In genomic region chr17:46178550-46179198, GRCh38 we compare ENCODE assay signal across 10 cellular contexts. TPM values are rescaled to one million over a fixed set of nuclear protein-coding genes. Genes with fewer than 3 reads are reported as not detected.
DNase-seq lines count a peak whose midpoint lies in the region; ATAC-seq and TF ChIP-seq lines count a peak whose summit lies in the region.
"Had no signal": no experiment of that assay in that cellular context is flagged by ENCODE, and none has a peak within 500 bp of the region (broad histone marks: within the 10 kb centered on the region; RNA-seq: fewer than 3 reads in every experiment).

No MANE protein-coding gene starts in this region.

- peak; percentile 73 to 78 for ATAC-seq in activated T-cell treated with anti-CD3 and anti-CD28 coated beads, Interleukin-2, amount 50 U/mL, for 72 hours (replicated peaks in 1 of 2)
- ATAC-seq in RWPE2 (ENCODE audit: low read depth) (peak; percentile 80), GM18502 (IDR thresholded peaks at IDR 0.05; ENCODE audit: poor library complexity, unreplicated experiment) (no peak)
- peak; percentile 86 for ATAC-seq in stimulated activated naive CD8-positive, alpha-beta T cell treated with anti-CD3 and anti-CD28 coated beads, Interleukin-15, amount 100 ng/mL, for 72 hours

- no peak overlapping the region for H3K4me2 ChIP-seq in fibroblast of lung (ENCODE audit: extremely low read depth, insufficient read depth, low read length)

- H3K27me3 ChIP-seq in RWPE2 (ENCODE audit: insufficient read depth, poor library complexity, severe bottlenecking) (no peaks in the 10 kb centered on the region), fibroblast of lung (ENCODE audit: control insufficient read depth, insufficient read depth, low read length) (no peaks in the 10 kb centered on the region)
- H3K27me3 ChIP-seq: ascending aorta had no signal

- H3K9me3 ChIP-seq in RWPE2 (ENCODE audit: severe bottlenecking) (no peaks in the 10 kb centered on the region), fibroblast of lung (ENCODE audit: control insufficient read depth, insufficient read depth, low read depth, low read length) (no peaks in the 10 kb centered on the region)
- H3K9me3 ChIP-seq: ascending aorta had no signal

- H3K27ac ChIP-seq in RWPE2 (ENCODE audit: poor library complexity, severe bottlenecking) (no peak overlapping the region), fibroblast of lung (ENCODE audit: insufficient read depth, low read length) (no peak overlapping the region)
- H3K27ac ChIP-seq: ascending aorta had no signal

- peaks cover 94% of the 10 kb centered on the region for H3K4me1 Mint-ChIP-seq in activated T-cell treated with anti-CD3 and anti-CD28 coated beads, Interleukin-2, amount 50 U/mL, for 72 hours (ENCODE audit: low read depth)
- peaks cover 94% of the 10 kb centered on the region for H3K4me1 Mint-ChIP-seq in stimulated activated naive CD8-positive, alpha-beta T cell treated with anti-CD3 and anti-CD28 coated beads, Interleukin-15, amount 100 ng/mL, for 72 hours

- peaks cover 4% of the 10 kb centered on the region in 2 donors for H3K36me3 Mint-ChIP-seq in activated T-cell treated with anti-CD3 and anti-CD28 coated beads, Interleukin-2, amount 50 U/mL, for 72 hours (ENCODE audit: insufficient read depth in 2 of 2)

- H3K4me3 Mint-ChIP-seq in activated T-cell treated with anti-CD3 and anti-CD28 coated beads, Interleukin-2, amount 50 U/mL, for 72 hours: peak overlapping the region; percentile 76 to 89
- peak overlapping the region; percentile 73 to 84 for H3K4me3 Mint-ChIP-seq in stimulated activated naive CD8-positive, alpha-beta T cell treated with anti-CD3 and anti-CD28 coated beads, Interleukin-15, amount 100 ng/mL, for 72 hours

- H4K20me1 ChIP-seq in fibroblast of lung (ENCODE audit: control insufficient read depth, extremely low read depth, insufficient read depth, low read length): peaks cover 18% of the 10 kb centered on the region

- TF ChIP-seq CTCF in RWPE2 (IDR thresholded peaks at IDR 0.05; ENCODE audit: poor library complexity, severe bottlenecking) (no peak), fibroblast of lung (conservative IDR thresholded peaks at IDR 0.05 in 1 of 2, IDR thresholded peaks at IDR 0.05 in 1 of 2; ENCODE audit: low read depth in 1 of 2, low read length in 2 of 2) (no peak)

- H3K79me2 ChIP-seq in fibroblast of lung (ENCODE audit: control insufficient read depth, insufficient read depth, low read length): peaks cover 99% of the 10 kb centered on the region

- no peak for DNase-seq in activated T-cell treated with anti-CD3 and anti-CD28 coated beads, Interleukin-2, amount 50 U/mL, for 72 hours
- no peak for DNase-seq in activated T-cell treated with anti-CD3 and anti-CD28 coated beads, Interleukin-2, amount 50 U/mL, for 48 hours
- DNase-seq in RWPE2 (ENCODE audit: low spot score): no peak
- peak; percentile 53 to 61 for DNase-seq in fibroblast of lung (ENCODE audit: low read depth in 2 of 2)
- DNase-seq in stimulated activated naive CD8-positive, alpha-beta T cell treated with anti-CD3 and anti-CD28 coated beads, Interleukin-15, amount 100 ng/mL, for 72 hours: no peak
- DNase-seq in NK-92 (lab: John Stamatoyannopoulos, UW; ENCODE audit: unreplicated experiment): no peak
- DNase-seq in NCI-H2029 treated with DMSO at 0.1 percent for 48 hours (lab: John Stamatoyannopoulos, UW): no peak
- DNase-seq: C1 segment of cervical spinal cord had no signal

- no peaks in the 10 kb centered on the region for H3K27me3 Mint-ChIP-seq in activated T-cell treated with anti-CD3 and anti-CD28 coated beads, Interleukin-2, amount 50 U/mL, for 72 hours (ENCODE audit: low read depth)
- no peaks in the 10 kb centered on the region for H3K27me3 Mint-ChIP-seq in stimulated activated naive CD8-positive, alpha-beta T cell treated with anti-CD3 and anti-CD28 coated beads, Interleukin-15, amount 100 ng/mL, for 72 hours

- H2AFZ ChIP-seq in fibroblast of lung (ENCODE audit: low read length): no peak overlapping the region

- peak overlapping the region; percentile 30 for H3K27ac Mint-ChIP-seq in activated T-cell treated with anti-CD3 and anti-CD28 coated beads, Interleukin-2, amount 50 U/mL, for 72 hours
- H3K27ac Mint-ChIP-seq in stimulated activated naive CD8-positive, alpha-beta T cell treated with anti-CD3 and anti-CD28 coated beads, Interleukin-15, amount 100 ng/mL, for 72 hours: peak overlapping the region; percentile 89 to 91

- H3K4me3 ChIP-seq in RWPE2 (ENCODE audit: severe bottlenecking) (no peak overlapping the region), fibroblast of lung (replicated peaks in 1 of 4; ENCODE audit: control extremely low read depth in 1 of 4, insufficient read depth in 1 of 4, low read depth in 3 of 4, low read length in 4 of 4) (no peak overlapping the region)
- H3K4me3 ChIP-seq: ascending aorta had no signal

- H3K9ac ChIP-seq in fibroblast of lung (ENCODE audit: insufficient read depth, low read length): no peak overlapping the region

- H3K36me3 ChIP-seq in RWPE2 (ENCODE audit: low read depth) (peaks cover 13% of the 10 kb centered on the region), fibroblast of lung (ENCODE audit: control insufficient read depth, insufficient read depth, low read length) (no peaks in the 10 kb centered on the region)
- H3K36me3 ChIP-seq: ascending aorta had no signal

- no peaks in the 10 kb centered on the region for H3K9me3 Mint-ChIP-seq in activated T-cell treated with anti-CD3 and anti-CD28 coated beads, Interleukin-2, amount 50 U/mL, for 72 hours
- H3K9me3 Mint-ChIP-seq in stimulated activated naive CD8-positive, alpha-beta T cell treated with anti-CD3 and anti-CD28 coated beads, Interleukin-15, amount 100 ng/mL, for 72 hours: no peaks in the 10 kb centered on the region

- H3K4me1 ChIP-seq in RWPE2 (ENCODE audit: insufficient read depth, poor library complexity, severe bottlenecking) (peaks cover 26% of the 10 kb centered on the region), fibroblast of lung (ENCODE audit: control insufficient read depth, extremely low read depth, insufficient read depth, low read length) (peaks cover 3% of the 10 kb centered on the region)

RNA-seq across cellular contexts. Expression of gene KANSL1, which starts 14.6 kb away (rescaled TPM):
- total RNA-seq in activated T-cell treated with anti-CD3 and anti-CD28 coated beads, Interleukin-2, amount 50 U/mL, for 72 hours: 100 to 1,000 TPM in 1 of 2 donors, 10 to 100 TPM in 1; 73.5 to 130 TPM
- 55.5 and 78.6 TPM in 2 replicates for total RNA-seq in fibroblast of lung
- polyA plus RNA-seq in fibroblast of lung: 8.4 and 11.1 TPM in 2 replicates
- 10.7 and 12.4 TPM in 2 replicates for polyA plus RNA-seq in fibroblast of lung (2012)
- polyA minus RNA-seq in fibroblast of lung (ENCODE audit: low replicate concordance): 59.3 and 92.5 TPM in 2 replicates

Comparison
In these comparisons a context has a peak if more than half of its experiments do, and no peak if none do; other contexts are left out.
1. DNase-seq: peak in fibroblast of lung (2 of 2); none in activated T-cell treated with anti-CD3 and anti-CD28 coated beads, Interleukin-2, amount 50 U/mL, for 72 hours (0 of 2), activated T-cell treated with anti-CD3 and anti-CD28 coated beads, Interleukin-2, amount 50 U/mL, for 48 hours (0 of 2), RWPE2 (single experiment), stimulated activated naive CD8-positive, alpha-beta T cell treated with anti-CD3 and anti-CD28 coated beads, Interleukin-15, amount 100 ng/mL, for 72 hours (0 of 2), NK-92 (single experiment) and NCI-H2029 treated with DMSO at 0.1 percent for 48 hours (single experiment).